Comparison of ENCODE assay signal across 25 cellular contexts in genomic region chr14:50808053-50808452, GRCh38.
"Had no signal": no experiment of that assay in that cellular context is flagged by ENCODE, and none has a peak within 500 bp of the region (broad histone marks: within the 10 kb centered on the region; RNA-seq: fewer than 3 reads in every experiment).

No MANE protein-coding gene starts in this region.

- H3K27ac Mint-ChIP-seq: activated naive CD8-positive, alpha-beta T cell treated with anti-CD3 and anti-CD28 coated beads for 36 hours; activated T-helper 2 cell treated with anti-CD3 and anti-CD28 coated beads, Interferon-gamma antibody, Interleukin-2, Interleukin-4, amounts not matched to agents 10 μg/mL and 5 μg/mL and 100 μg/mL, durations not matched to agents 14 hours and 24 hours and 36 hours; brain; stimulated activated naive CD8-positive, alpha-beta T cell treated with anti-CD3 and anti-CD28 coated beads, Interleukin-15, Interleukin-2, amounts not matched to agents 100 ng/mL and 50 ng/mL, for 24 hours had no signal

- H3K27me3 ChIP-seq: ascending aorta, spleen, upper lobe of left lung had no signal

- FAIRE-seq: endothelial cell of umbilical vein, TTC549 had no signal

- H3K27ac ChIP-seq: ascending aorta, spleen, thoracic aorta, upper lobe of left lung, VCaP had no signal

- DNase-seq: activated CD4-positive, alpha-beta T cell treated with anti-CD3 and anti-CD28 coated beads for 48 hours; activated CD4-positive, alpha-beta T cell treated with anti-CD3 and anti-CD28 coated beads, Interleukin-2, amount 50 U/mL, for 48 hours; activated CD8-positive, alpha-beta memory T cell treated with anti-CD3 and anti-CD28 coated beads, Interleukin-2, amount 50 U/mL, for 4 hours; activated naive CD8-positive, alpha-beta T cell treated with anti-CD3 and anti-CD28 coated beads for 36 hours; activated T-cell treated with anti-CD3 and anti-CD28 coated beads, Interleukin-2, amount 50 U/mL, for 4 hours; cortex of kidney; foreskin fibroblast; head of caudate nucleus; hippocampal formation; midbrain; natural killer cell; posterior cingulate gyrus; right cardiac atrium; spleen; T-helper 1 cell; upper lobe of left lung had no signal

- H3K27me3 Mint-ChIP-seq: activated naive CD8-positive, alpha-beta T cell treated with anti-CD3 and anti-CD28 coated beads for 36 hours; stimulated activated naive CD8-positive, alpha-beta T cell treated with anti-CD3 and anti-CD28 coated beads, Interleukin-15, Interleukin-2, amounts not matched to agents 100 ng/mL and 50 ng/mL, for 24 hours had no signal

- H3K36me3 Mint-ChIP-seq: natural killer cell had no signal

- H3K9me3 Mint-ChIP-seq: activated naive CD8-positive, alpha-beta T cell treated with anti-CD3 and anti-CD28 coated beads for 36 hours; activated T-cell treated with anti-CD3 and anti-CD28 coated beads, Interleukin-2, amount 50 U/mL, for 4 hours; activated T-helper 2 cell treated with anti-CD3 and anti-CD28 coated beads, Interferon-gamma antibody, Interleukin-2, Interleukin-4, amounts not matched to agents 10 μg/mL and 5 μg/mL and 100 μg/mL, durations not matched to agents 14 hours and 24 hours and 36 hours; natural killer cell; stimulated activated naive CD8-positive, alpha-beta T cell treated with anti-CD3 and anti-CD28 coated beads, Interleukin-15, Interleukin-2, amounts not matched to agents 100 ng/mL and 50 ng/mL, for 24 hours had no signal

- H3K4me3 Mint-ChIP-seq: activated naive CD8-positive, alpha-beta T cell treated with anti-CD3 and anti-CD28 coated beads for 36 hours; activated T-cell treated with anti-CD3 and anti-CD28 coated beads, Interleukin-2, amount 50 U/mL, for 4 hours; brain; natural killer cell; stimulated activated naive CD8-positive, alpha-beta T cell treated with anti-CD3 and anti-CD28 coated beads, Interleukin-15, Interleukin-2, amounts not matched to agents 100 ng/mL and 50 ng/mL, for 24 hours had no signal

- ATAC-seq: activated CD4-positive, CD25-positive, alpha-beta regulatory T cell treated with anti-CD3 and anti-CD28 coated beads, Interleukin-2, amount 50 U/mL, for 24 hours; activated T-cell treated with anti-CD3 and anti-CD28 coated beads, Interleukin-2, amount 50 U/mL, for 4 hours; natural killer cell; right cardiac atrium had no signal

- H3K9me3 ChIP-seq: ascending aorta, spleen, thoracic aorta, upper lobe of left lung had no signal
